Comparison of ENCODE assay signal across 9 cellular contexts in the genomic region with DNA sequence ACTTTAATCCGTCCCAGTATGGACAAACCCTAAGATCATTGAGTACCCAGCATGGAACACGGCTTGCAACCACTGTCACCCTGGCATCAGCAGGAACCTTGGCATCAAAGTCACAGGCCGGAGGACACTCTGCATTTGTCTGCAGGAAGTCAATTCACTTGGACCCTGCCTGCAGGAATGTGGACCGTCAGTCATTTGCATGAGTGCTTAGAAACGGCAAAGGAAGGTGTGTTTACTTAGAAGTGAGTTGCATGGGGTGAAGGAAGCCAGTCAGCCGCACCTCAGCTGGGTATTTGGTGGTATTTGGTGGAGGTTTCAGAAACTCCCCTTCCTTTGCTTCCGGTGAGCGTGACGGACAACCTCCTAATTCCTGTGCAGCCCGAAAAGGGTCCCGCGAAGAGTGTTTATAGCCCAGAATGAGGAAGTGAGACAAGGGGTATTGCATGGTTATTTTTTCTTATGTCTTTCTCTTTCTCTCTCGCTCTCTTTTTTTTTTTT. TPM values are rescaled to one million over a fixed set of nuclear protein-coding genes. Genes with fewer than 3 reads are reported as not detected.
DNase-seq lines count a peak whose midpoint lies in the region; ATAC-seq and TF ChIP-seq lines count a peak whose summit lies in the region.
"Had no signal": no experiment of that assay in that cellular context is flagged by ENCODE, and none has a peak within 500 bp of the region (broad histone marks: within the 10 kb centered on the region; RNA-seq: fewer than 3 reads in every experiment).

No MANE protein-coding gene starts in this region.

- H3K9me3 Mint-ChIP-seq in central memory CD8-positive, alpha-beta T cell = peaks cover 10% of the 10 kb centered on the region

- TF ChIP-seq RAD21 in SK-N-SH (IDR thresholded peaks at IDR 0.05; ENCODE audit: low read length) = no peak

- H3K9me3 ChIP-seq in SU-DHL-6 (ENCODE audit: insufficient read depth, low read length) (no peaks in the 10 kb centered on the region), SK-N-SH (no peaks in the 10 kb centered on the region)
- H3K9me3 ChIP-seq: thoracic aorta had no signal

- peaks cover 59% of the 10 kb centered on the region for H3K4me1 Mint-ChIP-seq in central memory CD8-positive, alpha-beta T cell

- peak; percentile 32 to 33 for DNase-seq in activated CD4-positive, alpha-beta T cell treated with anti-CD3 and anti-CD28 coated beads for 24 hours (ENCODE audit: low read depth in 2 of 2)
- DNase-seq in activated CD4-positive, alpha-beta T cell treated with anti-CD3 and anti-CD28 coated beads for 1 hour = no peak
- peak; percentile 39 to 79 for DNase-seq in central memory CD8-positive, alpha-beta T cell (ENCODE audit: low spot score in 2 of 2)
- DNase-seq in HuH-7.5 (ENCODE audit: low spot score) = no peak
- DNase-seq in COLO668 (lab: John Stamatoyannopoulos, UW; ENCODE audit: unreplicated experiment) = no peak
- DNase-seq in SK-N-SH = no peak

- CTCF ChIA-PET in SK-N-SH (lab: Yijun Ruan, JAX) = no interaction called here

- POLR2A ChIA-PET in SK-N-SH (lab: Yijun Ruan, JAX) = no interaction called here

- H3K4me2 ChIP-seq in SU-DHL-6 (ENCODE audit: low read depth, low read length, poor library complexity, severe bottlenecking) (peak overlapping the region; percentile 75), SK-N-SH (no peak overlapping the region)

- H4K20me1 ChIP-seq in SU-DHL-6 (ENCODE audit: low read depth, low read length) (0 out of 2 replicates have a peak, but pooled peaks cover 14% of the 10 kb centered on the region), SK-N-SH (ENCODE audit: insufficient read depth) (no peaks in the 10 kb centered on the region)

- TF ChIP-seq EP300 in SK-N-SH (IDR thresholded peaks at IDR 0.05; ENCODE audit: borderline replicate concordance in 1 of 2, low read depth in 1 of 2, low read length in 1 of 2) = no peak

- peak overlapping the region; percentile 20 for H3K4me3 ChIP-seq in SU-DHL-6 (ENCODE audit: insufficient read depth, low read length, poor library complexity, severe bottlenecking)
- H3K4me3 ChIP-seq in SK-N-SH (ENCODE audit: low read depth in 2 of 2, low read length in 1 of 2) = no peak overlapping the region

- H3K9me2 ChIP-seq in SU-DHL-6 (replicated peaks; ENCODE audit: insufficient read depth, low read length) = no peaks in the 10 kb centered on the region
- H3K9me2 ChIP-seq in SK-N-SH = no peaks in the 10 kb centered on the region

- peaks cover 35% of the 10 kb centered on the region for H3K36me3 Mint-ChIP-seq in central memory CD8-positive, alpha-beta T cell (ENCODE audit: insufficient read depth)

- TF ChIP-seq CTCF in SU-DHL-6 (IDR thresholded peaks at IDR 0.05; ENCODE audit: insufficient read depth, low read length, poor library complexity, severe bottlenecking) (no peak), SK-N-SH (IDR thresholded peaks at IDR 0.05) (no peak)

- H3K36me3 ChIP-seq in SU-DHL-6 (ENCODE audit: low read length) (no peaks in the 10 kb centered on the region), SK-N-SH (replicated peaks in 1 of 2; ENCODE audit: control insufficient read depth in 1 of 2, insufficient read depth in 2 of 2, low read length in 1 of 2) (no peaks in the 10 kb centered on the region)
- H3K36me3 ChIP-seq: thoracic aorta had no signal

- 47% methylated on average over 13 of the region's 13 CpGs for WGBS in SK-N-SH (ENCODE audit: low lambda C conversion rate)

- H3K27ac Mint-ChIP-seq in central memory CD8-positive, alpha-beta T cell (ENCODE audit: low read depth) = peak overlapping the region; percentile 94

- peak overlapping the region; percentile 77 for H3K4me3 Mint-ChIP-seq in central memory CD8-positive, alpha-beta T cell

- H3K27ac ChIP-seq in SU-DHL-6 (ENCODE audit: low read depth, low read length) = peak overlapping the region; percentile 94
- no peak overlapping the region for H3K27ac ChIP-seq in SK-N-SH (ENCODE audit: low read depth in 2 of 2, low read length in 1 of 2)
- H3K27ac ChIP-seq: thoracic aorta had no signal

- no peak overlapping the region for H2AFZ ChIP-seq in SU-DHL-6 (ENCODE audit: low read depth, low read length, severe bottlenecking)
- H2AFZ ChIP-seq in SK-N-SH (ENCODE audit: low read depth) = no peak overlapping the region

- H3K9ac ChIP-seq in SU-DHL-6 (ENCODE audit: low read length) (peak overlapping the region; percentile 38), SK-N-SH (no peak overlapping the region)

- peak; percentile 77 for ATAC-seq in HG03039 (IDR thresholded peaks at IDR 0.05; ENCODE audit: unreplicated experiment)
- peak; percentile 91 for ATAC-seq in central memory CD8-positive, alpha-beta T cell (replicated peaks; ENCODE audit: extremely low read depth, poor library complexity, severe bottlenecking)

- H3F3A ChIP-seq in SU-DHL-6 (ENCODE audit: insufficient read depth) = peaks cover 41% of the 10 kb centered on the region
- H3F3A ChIP-seq in SK-N-SH (replicated peaks; ENCODE audit: insufficient read depth) = no peaks in the 10 kb centered on the region

- H3K27me3 Mint-ChIP-seq in central memory CD8-positive, alpha-beta T cell = no peaks in the 10 kb centered on the region

- peaks cover 75% of the 10 kb centered on the region for H3K79me2 ChIP-seq in SU-DHL-6 (ENCODE audit: insufficient read depth, low read length)
- no peaks in the 10 kb centered on the region for H3K79me2 ChIP-seq in SK-N-SH (ENCODE audit: insufficient read depth)

- H3K27me3 ChIP-seq in SU-DHL-6 (ENCODE audit: low read length) (no peaks in the 10 kb centered on the region), SK-N-SH (ENCODE audit: insufficient read depth) (no peaks in the 10 kb centered on the region)

- H3K4me1 ChIP-seq in SK-N-SH (ENCODE audit: control insufficient read depth in 1 of 2, insufficient read depth in 2 of 2, low read depth in 1 of 2, low read length in 1 of 2) = no peaks in the 10 kb centered on the region

TF ChIP-seq in SK-N-SH, 30 proteins besides CTCF, POLR2A, EP300 and RAD21:
- TF ChIP-seq MEF2A (IDR thresholded peaks at IDR 0.05; ENCODE audit: borderline replicate concordance, low read depth) (no peak), GATA2 (CRISPR knock-in tag; IDR thresholded peaks at IDR 0.05) (no peak), NFIC (IDR thresholded peaks at IDR 0.05; ENCODE audit: borderline replicate concordance) (no peak)
TF ChIP-seq in SK-N-SH: peak in this region for 0.

RNA-seq across cellular contexts. Expression of a gene that starts 15.5 kb away (rescaled TPM):
- 0.03 and 0.08 TPM in 2 replicates for polyA plus RNA-seq in SK-N-SH (2012; rRNA removed)
- polyA plus RNA-seq in SK-N-SH (2012; cell fraction: cytosol; rRNA removed) = 0.03 and 0.05 TPM in 2 replicates
- polyA plus RNA-seq in SK-N-SH (2012; cell fraction: nucleus; rRNA removed) = 0.05 and 0.15 TPM in 2 replicates

Comparison
In these comparisons a context has a peak if more than half of its experiments do, and no peak if none do; other contexts are left out.
1. DNase-seq: peak in activated CD4-positive, alpha-beta T cell treated with anti-CD3 and anti-CD28 coated beads for 24 hours (2 of 2) and central memory CD8-positive, alpha-beta T cell (2 of 2); none in activated CD4-positive, alpha-beta T cell treated with anti-CD3 and anti-CD28 coated beads for 1 hour (single experiment), HuH-7.5 (single experiment), COLO668 (single experiment) and SK-N-SH (single experiment).